22 cellular contexts compared by ENCODE assay signal in the genomic region with DNA sequence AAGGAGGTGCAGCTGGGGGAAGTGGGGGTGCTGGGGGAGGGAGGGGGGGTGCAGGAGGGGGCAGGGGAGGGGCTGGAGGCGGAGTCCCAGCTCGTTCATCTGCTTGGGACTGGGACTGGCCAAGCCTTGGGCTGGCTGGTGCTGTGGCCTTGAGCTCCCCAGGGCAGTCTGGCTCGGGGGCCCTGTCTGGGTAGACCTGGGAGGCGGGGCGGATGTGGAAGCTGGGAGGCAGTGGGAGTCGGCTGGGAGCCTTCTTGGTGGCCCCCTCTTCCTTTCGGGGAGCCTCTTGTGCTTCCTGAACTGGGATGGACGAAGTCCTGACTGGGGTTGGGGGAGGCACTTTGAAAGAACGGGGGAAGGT. TPM values are rescaled to one million over a fixed set of nuclear protein-coding genes. Genes with fewer than 3 reads are reported as not detected.
A peak's percentile ranks its signal among the peaks of the same experiment; 100 is the strongest.
DNase-seq lines count a peak whose midpoint lies in the region; ATAC-seq, FAIRE-seq and TF ChIP-seq lines count a peak whose summit lies in the region.
"Had no signal": no experiment of that assay in that cellular context is flagged by ENCODE, and none has a peak within 500 bp of the region (broad histone marks: within the 10 kb centered on the region; RNA-seq: fewer than 3 reads in every experiment).

No MANE protein-coding gene starts in this region.

- POLR2A ChIA-PET in HepG2 (lab: Yijun Ruan, JAX) = interaction anchor here (0.9 to 2.4 kb wide), 9 partner anchors 10 to 108 kb away, joined by 3 to 23 read pairs (median 3); partner anchors contain the start of gene C6orf132

- BruUV-seq in HepG2 (replicated peaks; lab: Mats Ljungman, UMichigan) = no TSS peak

- peak overlapping the region in 2 of 3 experiments; percentile 2 to 19; a peak in 3 of 6 replicates for H3K4me3 ChIP-seq in HepG2 (replicated peaks in 1 of 3; ENCODE audit: insufficient read depth in 1 of 3, low read depth in 2 of 3, low read length in 3 of 3)
- no peak overlapping the region for H3K4me3 ChIP-seq in right lobe of liver
- H3K4me3 ChIP-seq in WERI-Rb-1 (ENCODE audit: low read depth, low read length) = no peak overlapping the region
- H3K4me3 ChIP-seq in hepatocyte = no peak overlapping the region

- H3K4me1 ChIP-seq in HepG2 (ENCODE audit: insufficient read depth, low read length) (peaks cover 53% of the 10 kb centered on the region), right lobe of liver (no peaks in the 10 kb centered on the region), hepatocyte (ENCODE audit: insufficient read depth) (peaks cover 31% of the 10 kb centered on the region)
- H3K4me1 ChIP-seq: BE2C had no signal

- peak overlapping the region; percentile 56 for H3K4me2 ChIP-seq in HepG2 (ENCODE audit: low read depth, low read length)
- no peak overlapping the region for H3K4me2 ChIP-seq in hepatocyte

- no peak overlapping the region for H3K27ac ChIP-seq in HepG2 (ENCODE audit: extremely low read length, insufficient read depth, low read length)
- no peak overlapping the region for H3K27ac ChIP-seq in right lobe of liver
- no peak overlapping the region for H3K27ac ChIP-seq in WERI-Rb-1
- no peak overlapping the region for H3K27ac ChIP-seq in hepatocyte
- H3K27ac ChIP-seq: HL-60 had no signal

- H4K20me1 ChIP-seq in HepG2 (ENCODE audit: insufficient read depth, low read length) (no peaks in the 10 kb centered on the region), hepatocyte (ENCODE audit: insufficient read depth, poor library complexity, severe bottlenecking) (no peaks in the 10 kb centered on the region)

- TF ChIP-seq POLR2A in HepG2 (IDR thresholded peaks at IDR 0.05; ENCODE audit: insufficient read depth in 1 of 2, low read depth in 2 of 2, low read length in 2 of 2) (no peak), right lobe of liver (IDR thresholded peaks at IDR 0.05) (no peak)

- DNase-seq in HepG2 (ENCODE audit: low spot score) (peak; percentile 62), right lobe of liver (no peak), WERI-Rb-1 (peak; percentile 42), hepatocyte (ENCODE audit: low spot score) (peak; percentile 63), NCI-H1417 (lab: John Stamatoyannopoulos, UW) (no peak), NCI-H82 treated with DMSO at 0.1 percent for 48 hours (lab: John Stamatoyannopoulos, UW; ENCODE audit: unreplicated experiment) (no peak), kidney glomerular epithelial cell (lab: John Stamatoyannopoulos, UW) (no peak)
- DNase-seq: ACHN; BE2C; C1 segment of cervical spinal cord; CD4-positive, CD25-positive, alpha-beta regulatory T cell; CD8-positive, alpha-beta memory T cell; COR-L47; HCEC 1CT had no signal

- no peaks in the 10 kb centered on the region for H3K9me2 ChIP-seq in hepatocyte (replicated peaks; ENCODE audit: insufficient read depth)

- TF ChIP-seq RAD21 in HepG2 (CRISPR knock-in tag; IDR thresholded peaks at IDR 0.05) = no peak

- peak in 1 of 2 experiments; percentile 45; a peak in 1 of 4 replicates for TF ChIP-seq EP300 in HepG2 (IDR thresholded peaks at IDR 0.05; ENCODE audit: low read depth in 2 of 2, low read length in 2 of 2)
- peak; percentile 39; the same call in 1 of the 2 replicates for TF ChIP-seq EP300 in HepG2 (CRISPR knock-in tag; IDR thresholded peaks at IDR 0.05; ENCODE audit: borderline replicate concordance)

- no peaks in the 10 kb centered on the region for H3K9me3 ChIP-seq in HepG2 (ENCODE audit: low read length)
- H3K9me3 ChIP-seq in right lobe of liver = no peaks in the 10 kb centered on the region
- no peaks in the 10 kb centered on the region for H3K9me3 ChIP-seq in WERI-Rb-1 (ENCODE audit: severe bottlenecking)
- no peaks in the 10 kb centered on the region for H3K9me3 ChIP-seq in hepatocyte (ENCODE audit: low read depth)
- H3K9me3 ChIP-seq: BE2C had no signal

- no peak for TF ChIP-seq CTCF in HepG2 (CRISPR knock-in tag; IDR thresholded peaks at IDR 0.05)
- TF ChIP-seq CTCF in right lobe of liver (IDR thresholded peaks at IDR 0.05) = no peak
- TF ChIP-seq CTCF in WERI-Rb-1 (IDR thresholded peaks at IDR 0.05; ENCODE audit: low read depth, low read length) = no peak
- TF ChIP-seq CTCF in hepatocyte (IDR thresholded peaks at IDR 0.05; ENCODE audit: poor library complexity) = no peak

- intact Hi-C loops in HepG2 (cut with micrococcal nuclease; ENCODE audit: unreplicated experiment) (no loop called here), right lobe of liver (cut with DNase I) (no loop called here)

- no peaks in the 10 kb centered on the region for H3K27me3 ChIP-seq in HepG2 (ENCODE audit: control insufficient read depth in 1 of 2, insufficient read depth in 2 of 2, low read length in 2 of 2)
- H3K27me3 ChIP-seq in right lobe of liver = no peaks in the 10 kb centered on the region
- H3K27me3 ChIP-seq in WERI-Rb-1 (ENCODE audit: insufficient read depth, low read depth, severe bottlenecking) = no peaks in the 10 kb centered on the region
- H3K27me3 ChIP-seq in hepatocyte = no peaks in the 10 kb centered on the region
- H3K27me3 ChIP-seq: BE2C had no signal

- in situ Hi-C loops in HepG2 (cut with HindIII; ENCODE audit: extremely low pct_ligation_motif_present, low pct_unique_long_range_greater_than_20kb) = no loop called here

- 18% methylated on average over 9 of the region's 9 CpGs for WGBS in HepG2 (ENCODE audit: low lambda C conversion rate)
- 80% methylated on average over 1 of the region's 9 CpGs for WGBS in right lobe of liver (ENCODE audit: insufficient coverage, low coverage, low lambda C conversion rate, missing lambda C conversion rate)
- WGBS in hepatocyte (ENCODE audit: low lambda C conversion rate, missing lambda C conversion rate) = 83% methylated on average over 7 of the region's 9 CpGs

- ATAC-seq in HepG2 = peak; percentile 79
- no peak for ATAC-seq in right lobe of liver

- no peak overlapping the region for H3K9ac ChIP-seq in HepG2 (ENCODE audit: insufficient read depth, low read depth, low read length)

- H3K36me3 ChIP-seq in HepG2 (replicated peaks in 1 of 2; ENCODE audit: control insufficient read depth in 1 of 2, insufficient read depth in 2 of 2, low read length in 2 of 2) (no peaks in the 10 kb centered on the region), right lobe of liver (no peaks in the 10 kb centered on the region), WERI-Rb-1 (no peaks in the 10 kb centered on the region), hepatocyte (replicated peaks; ENCODE audit: insufficient read depth, low read depth) (no peaks in the 10 kb centered on the region)
- H3K36me3 ChIP-seq: BE2C had no signal

- H2AFZ ChIP-seq in HepG2 (ENCODE audit: low read length) (no peak overlapping the region), hepatocyte (no peak overlapping the region)

- FAIRE-seq in HepG2 (lab: Jason Lieb, UNC) = no peak
- FAIRE-seq: A204.1, G401.6, GM12891, GM19239 had no signal

- CTCF ChIA-PET in HepG2 (lab: Yijun Ruan, JAX; ENCODE audit: low intra/inter-chr PET ratio, low total read pairs) = no interaction called here

- H3K79me2 ChIP-seq in HepG2 (ENCODE audit: insufficient read depth, low read length) (no peaks in the 10 kb centered on the region), hepatocyte (peaks cover 10% of the 10 kb centered on the region)

RNA-seq across cellular contexts. Expression of gene C6orf132, which starts 35.8 kb away (rescaled TPM):
- total RNA-seq in HepG2 (2016; rRNA removed; fragmentation: Illumina TruSeq; extraction: Trizol) (1.5 and 3.0 TPM in 2 replicates), right lobe of liver (under 1 TPM; 0.07 to 0.74 (median 0.34) TPM), hepatocyte (11.6 and 12.5 TPM in 2 replicates)
- 3.8 and 6.3 TPM in 2 replicates for total RNA-seq in HepG2 (2016; cell fraction: cytosol; rRNA removed; fragmentation: Illumina TruSeq; extraction: Trizol; ENCODE audit: low read depth)
- total RNA-seq in HepG2 (2016; cell fraction: insoluble cytoplasmic fraction; rRNA removed; fragmentation: Illumina TruSeq; extraction: Trizol) = 1.5 and 2.5 TPM in 2 replicates
- total RNA-seq in HepG2 (2016; cell fraction: membrane; rRNA removed; fragmentation: Illumina TruSeq; extraction: Trizol) = 5.3 and 6.4 TPM in 2 replicates
- 0.78 and 1.4 TPM in 2 replicates for total RNA-seq in HepG2 (2016; cell fraction: nucleus; rRNA removed; fragmentation: Illumina TruSeq; extraction: Trizol)
- polyA plus RNA-seq in HepG2 (2011; rRNA removed) (0.78 and 0.85 TPM in 2 replicates), hepatocyte (9.4 and 10.5 TPM in 2 replicates)
- 0.46 and 0.76 TPM in 2 replicates for polyA plus RNA-seq in HepG2 (2011; cell fraction: cytosol; rRNA removed)
- 0.88 and 1.0 TPM in 2 replicates for polyA plus RNA-seq in HepG2 (2011; cell fraction: nucleus; rRNA removed)
- 0.83 and 1.1 TPM in 2 replicates for polyA plus RNA-seq in HepG2 (2012)
- 7.0 and 9.3 TPM in 2 replicates for polyA plus RNA-seq in HepG2 (2016; cell fraction: cytosol; fragmentation: Illumina TruSeq; extraction: Trizol; ENCODE audit: low read depth)
- polyA plus RNA-seq in HepG2 (2016; cell fraction: insoluble cytoplasmic fraction; fragmentation: Illumina TruSeq; extraction: Trizol; ENCODE audit: low read depth) = 1.6 and 3.8 TPM in 2 replicates
- 6.1 and 6.6 TPM in 2 replicates for polyA plus RNA-seq in HepG2 (2016; cell fraction: membrane; fragmentation: Illumina TruSeq; extraction: Trizol; ENCODE audit: low read depth)
- polyA plus RNA-seq in HepG2 (2016; cell fraction: nucleus; fragmentation: Illumina TruSeq; extraction: Trizol; ENCODE audit: insufficient read depth, low read depth) = 1.1 and 1.6 TPM in 2 replicates
- 0.30 and 0.56 TPM in 2 replicates for polyA minus RNA-seq in HepG2 (2011; rRNA and poly(A)+ RNA removed; ENCODE audit: low replicate concordance)
- polyA minus RNA-seq in HepG2 (2011; cell fraction: cytosol; rRNA and poly(A)+ RNA removed) = 0.97 TPM in 1 of 2 replicates, not detected in the other
- 0.50 and 0.64 TPM in 2 replicates for polyA minus RNA-seq in HepG2 (2011; cell fraction: nucleus; rRNA and poly(A)+ RNA removed)
- total RNA-seq: CD4-positive, CD25-positive, alpha-beta regulatory T cell; H4; HT1080 had no signal
- polyA plus RNA-seq: CD8-positive, alpha-beta memory T cell; IgD-negative memory B cell had no signal

RNA-seq across cellular contexts. Expression of gene TAF8, which starts 56.3 kb away (rescaled TPM):
- total RNA-seq in HepG2 (2016; rRNA removed; fragmentation: Illumina TruSeq; extraction: Trizol) (20.2 and 25.2 TPM in 2 replicates), right lobe of liver (10 to 100 TPM in 4 of 6 experiments, 1 to 10 TPM in 2; 6.7 to 14.7 (median 11.9) TPM), hepatocyte (16.7 and 25.1 TPM in 2 replicates)
- total RNA-seq in HepG2 (2016; cell fraction: cytosol; rRNA removed; fragmentation: Illumina TruSeq; extraction: Trizol; ENCODE audit: low read depth) = 5.3 and 5.6 TPM in 2 replicates
- total RNA-seq in HepG2 (2016; cell fraction: insoluble cytoplasmic fraction; rRNA removed; fragmentation: Illumina TruSeq; extraction: Trizol) = 18.4 and 26.1 TPM in 2 replicates
- 7.7 and 11.1 TPM in 2 replicates for total RNA-seq in HepG2 (2016; cell fraction: membrane; rRNA removed; fragmentation: Illumina TruSeq; extraction: Trizol)
- 25.6 and 26.1 TPM in 2 replicates for total RNA-seq in HepG2 (2016; cell fraction: nucleus; rRNA removed; fragmentation: Illumina TruSeq; extraction: Trizol)
- polyA plus RNA-seq in HepG2 (2011; rRNA removed) (23.8 and 25.8 TPM in 2 replicates), hepatocyte (12.6 and 14.0 TPM in 2 replicates)
- polyA plus RNA-seq in HepG2 (2011; cell fraction: cytosol; rRNA removed) = 14.5 and 19.7 TPM in 2 replicates
- polyA plus RNA-seq in HepG2 (2011; cell fraction: nucleus; rRNA removed) = 30.8 and 36.5 TPM in 2 replicates
- polyA plus RNA-seq in HepG2 (2012) = 8.9 and 11.5 TPM in 2 replicates
- polyA plus RNA-seq in HepG2 (2016; cell fraction: cytosol; fragmentation: Illumina TruSeq; extraction: Trizol; ENCODE audit: low read depth) = 2.2 and 2.4 TPM in 2 replicates
- 11.5 and 15.5 TPM in 2 replicates for polyA plus RNA-seq in HepG2 (2016; cell fraction: insoluble cytoplasmic fraction; fragmentation: Illumina TruSeq; extraction: Trizol; ENCODE audit: low read depth)
- polyA plus RNA-seq in HepG2 (2016; cell fraction: membrane; fragmentation: Illumina TruSeq; extraction: Trizol; ENCODE audit: low read depth) = 2.5 and 3.1 TPM in 2 replicates
- 23.7 and 26.1 TPM in 2 replicates for polyA plus RNA-seq in HepG2 (2016; cell fraction: nucleus; fragmentation: Illumina TruSeq; extraction: Trizol; ENCODE audit: insufficient read depth, low read depth)
- 73.6 and 87.5 TPM in 2 replicates for polyA minus RNA-seq in HepG2 (2011; rRNA and poly(A)+ RNA removed; ENCODE audit: low replicate concordance)
- polyA minus RNA-seq in HepG2 (2011; cell fraction: cytosol; rRNA and poly(A)+ RNA removed) = 12.6 and 13.8 TPM in 2 replicates
- 74.5 and 84.5 TPM in 2 replicates for polyA minus RNA-seq in HepG2 (2011; cell fraction: nucleus; rRNA and poly(A)+ RNA removed)

Comparison
In these comparisons a context has a peak if more than half of its experiments do, and no peak if none do; other contexts are left out.
1. DNase-seq: peak in HepG2 (single experiment), WERI-Rb-1 (single experiment) and hepatocyte (single experiment); none in right lobe of liver (0 of 3), NCI-H1417 (0 of 3), NCI-H82 treated with DMSO at 0.1 percent for 48 hours (single experiment) and kidney glomerular epithelial cell (single experiment).
2. H3K4me3 ChIP-seq: peak in HepG2 (2 of 3); none in right lobe of liver (0 of 3), WERI-Rb-1 (single experiment) and hepatocyte (single experiment).